ENCODE assay signal across 1 cellular context in genomic region chr14:30185832-30186231, GRCh38.
TF ChIP-seq lines count a peak whose summit lies in the region.

No MANE protein-coding gene starts in this region.

TF ChIP-seq in H1, 55 proteins besides CTCF, POLR2A, EP300 and RAD21:
- TF ChIP-seq RNF2 (IDR thresholded peaks at IDR 0.05; ENCODE audit: borderline replicate concordance, low read depth, low read length, missing control alignments, poor library complexity, severe bottlenecking) = no peak
- no peak for TF ChIP-seq SP1 (IDR thresholded peaks at IDR 0.05; ENCODE audit: low read depth, low read length)
- no peak for TF ChIP-seq POLR2AphosphoS5 (IDR thresholded peaks at IDR 0.05; ENCODE audit: low read depth, low read length)
- TF ChIP-seq MAFK (IDR thresholded peaks at IDR 0.05; ENCODE audit: low read depth, low read length) = no peak
- TF ChIP-seq TAF1 (IDR thresholded peaks at IDR 0.05; ENCODE audit: low read depth, low read length) = no peak
- TF ChIP-seq ATF2 (IDR thresholded peaks at IDR 0.05; ENCODE audit: low read length) = no peak
- no peak for TF ChIP-seq SP2 (IDR thresholded peaks at IDR 0.05; ENCODE audit: low read length)
- no peak for TF ChIP-seq CHD7 (IDR thresholded peaks at IDR 0.05; ENCODE audit: insufficient replicate concordance, low read length)
- TF ChIP-seq EZH2 (IDR thresholded peaks at IDR 0.05; ENCODE audit: low read depth, low read length, severe bottlenecking) = no peak
- TF ChIP-seq USF2 (IDR thresholded peaks at IDR 0.05; ENCODE audit: low read length) = no peak
- TF ChIP-seq CEBPB (IDR thresholded peaks at IDR 0.05; ENCODE audit: low read depth, low read length) = no peak
- TF ChIP-seq KDM1A (IDR thresholded peaks at IDR 0.05; ENCODE audit: borderline replicate concordance, low read length) = no peak
- TF ChIP-seq YY1 (IDR thresholded peaks at IDR 0.05; ENCODE audit: low read depth, low read length) = no peak
- TF ChIP-seq RXRA (IDR thresholded peaks at IDR 0.05; ENCODE audit: insufficient read depth, low read depth, low read length) = no peak
- no peak for TF ChIP-seq NRF1 (IDR thresholded peaks at IDR 0.05; ENCODE audit: low read depth, low read length)
- no peak for TF ChIP-seq KDM4A (IDR thresholded peaks at IDR 0.05; ENCODE audit: low read depth, low read length, severe bottlenecking)
TF ChIP-seq in H1: peak in this region for 0.
